Comparison of ENCODE assay signal across 23 cellular contexts in the genomic region with DNA sequence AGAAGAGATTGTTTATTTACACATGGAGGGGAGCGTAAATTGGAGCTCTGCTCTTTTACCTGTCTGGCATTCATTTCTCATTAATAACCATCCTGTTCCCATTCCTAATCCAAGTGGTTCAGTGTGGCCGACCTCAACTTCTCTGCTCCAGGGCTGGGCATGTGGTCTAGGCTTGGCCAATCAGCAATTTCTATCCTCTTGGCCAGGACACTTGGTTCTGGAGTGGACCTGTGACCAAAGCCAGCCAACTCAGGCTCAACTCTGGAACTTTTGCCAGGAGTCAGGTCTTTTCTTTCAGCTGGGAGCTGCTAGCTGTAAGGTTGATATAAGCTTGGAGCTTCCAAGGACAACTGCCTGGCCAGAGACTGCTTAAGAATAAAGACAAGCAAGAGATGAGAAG. TPM values are rescaled to one million over a fixed set of nuclear protein-coding genes. Genes with fewer than 3 reads are reported as not detected.
"Had no signal": no experiment of that assay in that cellular context is flagged by ENCODE, and none has a peak within 500 bp of the region (broad histone marks: within the 10 kb centered on the region; RNA-seq: fewer than 3 reads in every experiment).

No MANE protein-coding gene starts in this region.

- H3K27me3 ChIP-seq: foreskin keratinocyte, pancreas, spleen, tibial artery, upper lobe of right lung, vagina had no signal

- H3K9me3 ChIP-seq: lower lobe of right lung, pancreas, spleen, tibial artery, upper lobe of right lung, vagina had no signal

- H3K4me3 ChIP-seq: coronary artery, lower lobe of right lung, pancreas, spleen, tibial artery, upper lobe of right lung, vagina had no signal

- H3K36me3 ChIP-seq: lower lobe of right lung, pancreas, spleen, tibial artery, upper lobe of right lung, vagina had no signal

- H3K4me1 ChIP-seq: foreskin keratinocyte, upper lobe of right lung, vagina had no signal

- DNase-seq: effector CD4-positive, alpha-beta T cell; endodermal cell; erythroblast; foreskin keratinocyte; hippocampal formation; lower lobe of right lung; midbrain; occipital lobe; pancreas; spleen; stimulated activated CD4-positive, alpha-beta T cell treated with anti-CD3 and anti-CD28 coated beads, Interleukin-15, amount 100 ng/mL, for 24 hours; stimulated activated CD4-positive, alpha-beta T cell treated with anti-CD3 and anti-CD28 coated beads, Interleukin-1b, Interleukin-23, amount 100 ng/mL, for 48 hours; stimulated activated CD4-positive, alpha-beta T cell treated with anti-CD3 and anti-CD28 coated beads, Interleukin-4, amount 100 ng/mL, for 24 hours; stimulated activated naive CD8-positive, alpha-beta T cell treated with anti-CD3 and anti-CD28 coated beads, Interleukin-15, amount 100 ng/mL, for 72 hours; tibial artery; upper lobe of right lung had no signal

- H3K27ac ChIP-seq: coronary artery, foreskin keratinocyte, lower lobe of right lung, pancreas, spleen, tibial artery, upper lobe of right lung, vagina had no signal

- ATAC-seq: foreskin keratinocyte; lower lobe of right lung; natural killer cell treated with Interleukin-12 subunit alpha and Interleukin-12 subunit beta and Interleukin-15 and Interleukin-18, amount 100 ng/mL, for 72 hours; pancreas; sciatic nerve; stimulated activated memory B cell treated with anti-CD40 and anti-IgM and Interleukin-4, amounts not matched to agents 10 μg/mL and 1 μg/mL and 100 μg/mL, for 72 hours; stimulated activated naive CD8-positive, alpha-beta T cell treated with anti-CD3 and anti-CD28 coated beads, Interleukin-15, amount 100 ng/mL, for 72 hours; upper lobe of right lung had no signal

RNA-seq across cellular contexts. Expression of gene RASL11B, which starts 15.6 kb away (rescaled TPM):
- total RNA-seq: dermis microvascular lymphatic vessel endothelial cell; endothelial cell of umbilical vein; natural killer cell treated with Interleukin-12 subunit alpha and Interleukin-12 subunit beta and Interleukin-15 and Interleukin-18, amount 100 ng/mL, for 72 hours had no signal
